ENCODE assay signal across 1 cellular context in the genomic region with DNA sequence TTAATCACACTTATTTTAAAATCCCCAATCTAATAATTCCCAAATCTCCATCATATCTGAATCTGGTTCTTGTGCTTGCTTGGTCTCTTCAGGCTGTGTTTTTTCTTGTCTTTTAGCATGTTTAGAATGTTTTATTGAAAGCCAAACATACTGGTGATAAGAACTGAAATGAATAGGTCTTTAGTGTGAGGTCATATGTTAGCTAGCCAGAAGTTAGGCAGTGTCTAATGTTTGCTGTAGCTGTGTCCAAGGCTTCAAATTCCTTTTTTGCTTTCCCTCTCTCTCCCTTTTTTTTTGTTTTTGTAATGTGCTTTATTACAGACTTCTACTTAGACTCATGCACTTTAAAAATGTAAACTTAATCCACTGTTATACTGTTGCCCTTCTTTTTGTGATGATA.
TF ChIP-seq lines count a peak whose summit lies in the region.

No MANE protein-coding gene starts in this region.

TF ChIP-seq in A549, 52 proteins besides CTCF, POLR2A, EP300 and RAD21 (continued from another document):
- TF ChIP-seq JUNB (IDR thresholded peaks at IDR 0.05) (no peak), GATA3 (IDR thresholded peaks at IDR 0.05; ENCODE audit: borderline replicate concordance) (no peak), PHF8 (IDR thresholded peaks at IDR 0.05; ENCODE audit: borderline replicate concordance, low read depth) (no peak), TFCP2L1 (CRISPR knock-in tag; IDR thresholded peaks at IDR 0.05) (no peak), EHF (CRISPR knock-in tag; IDR thresholded peaks at IDR 0.05) (no peak), EHMT2 (IDR thresholded peaks at IDR 0.05; ENCODE audit: low read depth) (no peak)
- TF ChIP-seq, protein P1, sequence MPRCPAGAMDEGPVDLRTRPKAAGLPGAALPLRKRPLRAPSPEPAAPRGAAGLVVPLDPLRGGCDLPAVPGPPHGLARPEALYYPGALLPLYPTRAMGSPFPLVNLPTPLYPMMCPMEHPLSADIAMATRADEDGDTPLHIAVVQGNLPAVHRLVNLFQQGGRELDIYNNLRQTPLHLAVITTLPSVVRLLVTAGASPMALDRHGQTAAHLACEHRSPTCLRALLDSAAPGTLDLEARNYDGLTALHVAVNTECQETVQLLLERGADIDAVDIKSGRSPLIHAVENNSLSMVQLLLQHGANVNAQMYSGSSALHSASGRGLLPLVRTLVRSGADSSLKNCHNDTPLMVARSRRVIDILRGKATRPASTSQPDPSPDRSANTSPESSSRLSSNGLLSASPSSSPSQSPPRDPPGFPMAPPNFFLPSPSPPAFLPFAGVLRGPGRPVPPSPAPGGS (IDR thresholded peaks at IDR 0.05), result no peak
- TF ChIP-seq, protein P2, sequence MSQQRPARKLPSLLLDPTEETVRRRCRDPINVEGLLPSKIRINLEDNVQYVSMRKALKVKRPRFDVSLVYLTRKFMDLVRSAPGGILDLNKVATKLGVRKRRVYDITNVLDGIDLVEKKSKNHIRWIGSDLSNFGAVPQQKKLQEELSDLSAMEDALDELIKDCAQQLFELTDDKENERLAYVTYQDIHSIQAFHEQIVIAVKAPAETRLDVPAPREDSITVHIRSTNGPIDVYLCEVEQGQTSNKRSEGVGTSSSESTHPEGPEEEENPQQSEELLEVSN (IDR thresholded peaks at IDR 0.05; ENCODE audit: borderline replicate concordance, low read depth), result no peak
